8 cellular contexts compared by ENCODE assay signal in the genomic region with DNA sequence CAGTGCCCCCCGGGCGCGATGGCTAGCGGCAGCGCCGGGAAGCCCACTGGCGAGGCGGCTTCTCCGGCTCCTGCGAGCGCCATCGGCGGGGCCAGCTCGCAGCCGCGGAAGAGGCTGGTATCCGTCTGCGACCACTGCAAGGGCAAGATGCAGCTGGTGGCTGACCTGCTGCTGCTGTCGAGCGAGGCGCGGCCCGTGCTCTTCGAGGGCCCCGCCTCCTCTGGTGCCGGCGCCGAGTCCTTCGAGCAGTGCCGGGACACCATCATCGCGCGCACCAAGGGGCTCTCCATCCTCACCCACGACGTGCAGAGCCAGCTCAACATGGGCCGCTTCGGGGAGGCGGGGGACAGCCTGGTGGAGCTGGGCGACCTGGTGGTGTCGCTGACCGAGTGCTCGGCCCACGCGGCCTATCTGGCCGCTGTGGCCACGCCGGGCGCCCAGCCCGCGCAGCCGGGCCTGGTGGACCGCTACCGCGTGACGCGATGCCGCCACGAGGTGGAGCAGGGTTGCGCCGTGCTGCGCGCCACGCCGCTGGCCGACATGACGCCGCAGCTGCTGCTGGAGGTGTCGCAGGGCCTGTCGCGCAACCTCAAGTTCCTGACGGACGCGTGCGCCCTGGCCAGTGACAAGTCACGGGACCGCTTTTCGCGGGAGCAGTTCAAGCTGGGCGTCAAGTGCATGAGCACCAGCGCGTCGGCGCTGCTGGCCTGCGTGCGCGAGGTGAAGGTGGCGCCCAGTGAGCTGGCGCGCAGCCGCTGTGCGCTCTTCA. TPM values are rescaled to one million over a fixed set of nuclear protein-coding genes. Genes with fewer than 3 reads are reported as not detected.
DNase-seq lines count a peak whose midpoint lies in the region; ATAC-seq lines count a peak whose summit lies in the region.

No MANE protein-coding gene starts in this region.

- peaks cover 55% of the 10 kb centered on the region for H3K4me1 Mint-ChIP-seq in activated CD4-positive, alpha-beta T cell treated with anti-CD3 and anti-CD28 coated beads for 36 hours
- H3K4me1 Mint-ChIP-seq in activated naive CD8-positive, alpha-beta T cell treated with anti-CD3 and anti-CD28 coated beads, Interleukin-2, amount 50 U/mL, for 24 hours = peaks cover 58% of the 10 kb centered on the region
- H3K4me1 Mint-ChIP-seq in stimulated activated naive CD8-positive, alpha-beta T cell treated with anti-CD3 and anti-CD28 coated beads, Interleukin-15, amount 100 ng/mL, for 72 hours = peaks cover 66% of the 10 kb centered on the region

- peak overlapping the region; percentile 92 for H3K4me3 Mint-ChIP-seq in activated CD4-positive, alpha-beta T cell treated with anti-CD3 and anti-CD28 coated beads for 36 hours
- peak overlapping the region; percentile 67 for H3K4me3 Mint-ChIP-seq in activated naive CD8-positive, alpha-beta T cell treated with anti-CD3 and anti-CD28 coated beads, Interleukin-2, amount 50 U/mL, for 24 hours
- peak overlapping the region; percentile 32 to 75 for H3K4me3 Mint-ChIP-seq in stimulated activated naive CD8-positive, alpha-beta T cell treated with anti-CD3 and anti-CD28 coated beads, Interleukin-15, amount 100 ng/mL, for 72 hours

- POLR2A ChIA-PET in activated CD4-positive, alpha-beta T cell treated with anti-CD3 and anti-CD28 coated beads for 36 hours (lab: Charles Lee) = no interaction called here

- H3K9me3 Mint-ChIP-seq in activated CD4-positive, alpha-beta T cell treated with anti-CD3 and anti-CD28 coated beads for 36 hours (ENCODE audit: low read depth) = no peaks in the 10 kb centered on the region
- H3K9me3 Mint-ChIP-seq in activated naive CD8-positive, alpha-beta T cell treated with anti-CD3 and anti-CD28 coated beads, Interleukin-2, amount 50 U/mL, for 24 hours = no peaks in the 10 kb centered on the region
- no peaks in the 10 kb centered on the region for H3K9me3 Mint-ChIP-seq in stimulated activated naive CD8-positive, alpha-beta T cell treated with anti-CD3 and anti-CD28 coated beads, Interleukin-15, amount 100 ng/mL, for 72 hours

- no peak for ATAC-seq in activated CD4-positive, alpha-beta T cell treated with anti-CD3 and anti-CD28 coated beads for 36 hours
- no peak for ATAC-seq in activated naive CD8-positive, alpha-beta T cell treated with anti-CD3 and anti-CD28 coated beads, Interleukin-2, amount 50 U/mL, for 24 hours
- no peak for ATAC-seq in stimulated activated naive CD8-positive, alpha-beta T cell treated with anti-CD3 and anti-CD28 coated beads, Interleukin-15, amount 100 ng/mL, for 72 hours
- no peak for ATAC-seq in HG03571 (IDR thresholded peaks at IDR 0.05; ENCODE audit: unreplicated experiment)

- CTCF ChIA-PET in activated CD4-positive, alpha-beta T cell treated with anti-CD3 and anti-CD28 coated beads for 36 hours (lab: Charles Lee) = interaction anchor here (1.2 to 1.7 kb wide), 3 partner anchors 8 to 273 kb away, joined by 4 to 6 read pairs (median 5); no protein-coding TSS in a partner anchor

- H3K27me3 Mint-ChIP-seq in activated CD4-positive, alpha-beta T cell treated with anti-CD3 and anti-CD28 coated beads for 36 hours = no peaks in the 10 kb centered on the region
- H3K27me3 Mint-ChIP-seq in activated naive CD8-positive, alpha-beta T cell treated with anti-CD3 and anti-CD28 coated beads, Interleukin-2, amount 50 U/mL, for 24 hours = no peaks in the 10 kb centered on the region
- no peaks in the 10 kb centered on the region for H3K27me3 Mint-ChIP-seq in stimulated activated naive CD8-positive, alpha-beta T cell treated with anti-CD3 and anti-CD28 coated beads, Interleukin-15, amount 100 ng/mL, for 72 hours

- DNase-seq in activated CD4-positive, alpha-beta T cell treated with anti-CD3 and anti-CD28 coated beads for 36 hours = peak; percentile 30
- DNase-seq in activated CD4-positive, alpha-beta T cell treated with anti-CD3 and anti-CD28 coated beads, Interleukin-2, amount 50 U/mL, for 1 hour = no peak
- DNase-seq in activated naive CD8-positive, alpha-beta T cell treated with anti-CD3 and anti-CD28 coated beads, Interleukin-2, amount 50 U/mL, for 24 hours = no peak
- DNase-seq in iPS-NIHi7 (ENCODE audit: extremely low spot score) = peak; percentile 46
- no peak for DNase-seq in stimulated activated naive CD8-positive, alpha-beta T cell treated with anti-CD3 and anti-CD28 coated beads, Interleukin-15, amount 100 ng/mL, for 72 hours
- DNase-seq in OCI-M1 (lab: John Stamatoyannopoulos, UW) = no peak
- no peak for DNase-seq in cerebellar nuclear complex (lab: John Stamatoyannopoulos, UW)

- no peak overlapping the region for H3K27ac Mint-ChIP-seq in activated CD4-positive, alpha-beta T cell treated with anti-CD3 and anti-CD28 coated beads for 36 hours
- H3K27ac Mint-ChIP-seq in activated naive CD8-positive, alpha-beta T cell treated with anti-CD3 and anti-CD28 coated beads, Interleukin-2, amount 50 U/mL, for 24 hours = no peak overlapping the region
- H3K27ac Mint-ChIP-seq in stimulated activated naive CD8-positive, alpha-beta T cell treated with anti-CD3 and anti-CD28 coated beads, Interleukin-15, amount 100 ng/mL, for 72 hours = peak overlapping the region in 1 of 2 donors; percentile 19

- intact Hi-C loops in activated CD4-positive, alpha-beta T cell treated with anti-CD3 and anti-CD28 coated beads for 36 hours (cut with DNase I, micrococcal nuclease) = loop anchor here (5.0 to 10.0 kb wide), 4 partner anchors 292 to 1035 kb away; a partner anchor contains a TSS

- H3K36me3 Mint-ChIP-seq in activated CD4-positive, alpha-beta T cell treated with anti-CD3 and anti-CD28 coated beads for 36 hours (ENCODE audit: low read depth) = peaks cover 16% of the 10 kb centered on the region
- peaks cover 22% of the 10 kb centered on the region for H3K36me3 Mint-ChIP-seq in activated naive CD8-positive, alpha-beta T cell treated with anti-CD3 and anti-CD28 coated beads, Interleukin-2, amount 50 U/mL, for 24 hours (ENCODE audit: low read depth)

RNA-seq across cellular contexts. Expression of a gene that starts 1.7 kb away (rescaled TPM):
- 10 to 100 TPM; 11.2 to 16.9 TPM for total RNA-seq in activated CD4-positive, alpha-beta T cell treated with anti-CD3 and anti-CD28 coated beads for 36 hours

RNA-seq across cellular contexts. Expression of a gene that starts 12.8 kb away (rescaled TPM):
- 10 to 100 TPM; 18.6 to 21.7 TPM for total RNA-seq in activated CD4-positive, alpha-beta T cell treated with anti-CD3 and anti-CD28 coated beads for 36 hours

Comparison
In these comparisons a context has a peak if more than half of its experiments do, and no peak if none do; other contexts are left out.
1. DNase-seq: peak in activated CD4-positive, alpha-beta T cell treated with anti-CD3 and anti-CD28 coated beads for 36 hours (single experiment) and iPS-NIHi7 (single experiment); none in activated CD4-positive, alpha-beta T cell treated with anti-CD3 and anti-CD28 coated beads, Interleukin-2, amount 50 U/mL, for 1 hour (single experiment), activated naive CD8-positive, alpha-beta T cell treated with anti-CD3 and anti-CD28 coated beads, Interleukin-2, amount 50 U/mL, for 24 hours (single experiment), stimulated activated naive CD8-positive, alpha-beta T cell treated with anti-CD3 and anti-CD28 coated beads, Interleukin-15, amount 100 ng/mL, for 72 hours (0 of 2), OCI-M1 (single experiment) and cerebellar nuclear complex (0 of 2).
2. Peak in every context shown above with its lines, with median percentiles within 50 percentile points of each other: H3K4me3 Mint-ChIP-seq.